7 cellular contexts compared by ENCODE assay signal in the genomic region with DNA sequence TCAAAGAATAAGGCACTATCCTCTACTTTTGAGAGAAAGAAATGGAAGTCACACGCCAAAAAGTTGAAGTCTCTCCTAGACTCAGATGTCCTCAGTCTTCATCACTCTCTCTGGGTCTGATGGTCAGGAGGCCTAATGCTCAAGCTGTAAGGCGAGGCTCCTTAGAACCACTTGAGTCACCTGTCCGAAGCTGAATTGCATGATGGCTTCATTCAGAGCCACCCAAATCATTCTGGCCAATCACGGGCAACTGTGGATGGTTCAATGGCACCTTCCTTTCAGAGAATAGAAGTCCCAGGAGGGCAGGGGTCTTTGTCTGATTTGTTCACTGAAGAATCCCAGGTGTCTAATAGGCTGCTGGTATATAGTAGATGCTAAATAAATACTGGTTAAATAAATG.
A peak's percentile ranks its signal among the peaks of the same experiment; 100 is the strongest.
DNase-seq lines count a peak whose midpoint lies in the region; ATAC-seq lines count a peak whose summit lies in the region.

No MANE protein-coding gene starts in this region.

- H3K9me2 ChIP-seq in GM23248 (ENCODE audit: insufficient read depth) = no peaks in the 10 kb centered on the region

- no peak overlapping the region for H3K4me3 ChIP-seq in CD4-positive, CD25-positive, alpha-beta regulatory T cell (ENCODE audit: low read depth, low read length)
- no peak overlapping the region for H3K4me3 ChIP-seq in GM23248
- no peak overlapping the region for H3K4me3 ChIP-seq in mesenchymal stem cell (ENCODE audit: insufficient read depth in 1 of 2, low read depth in 1 of 2, low read length in 2 of 2)

- H3K4me2 ChIP-seq in GM23248 (ENCODE audit: unreplicated experiment) (no peak overlapping the region), mesenchymal stem cell (ENCODE audit: low read length, poor library complexity, severe bottlenecking) (no peak overlapping the region)

- peaks cover 32% of the 10 kb centered on the region for H3K4me1 ChIP-seq in CD4-positive, CD25-positive, alpha-beta regulatory T cell (ENCODE audit: control insufficient read depth, insufficient read depth, low read length, poor library complexity, severe bottlenecking)
- H3K4me1 ChIP-seq in GM23248 (ENCODE audit: insufficient read depth) = peaks cover 19% of the 10 kb centered on the region
- H3K4me1 ChIP-seq in mesenchymal stem cell (ENCODE audit: control insufficient read depth, insufficient read depth, low read depth, low read length) = peaks cover 6% of the 10 kb centered on the region

- H2AK5ac ChIP-seq in mesenchymal stem cell (ENCODE audit: low read length, severe bottlenecking) = peak overlapping the region; percentile 23

- intact Hi-C loops in activated T-helper 1 cell treated with anti-CD3 and anti-CD28 coated beads, Interleukin-12 subunit alpha, Interleukin-12 subunit beta, Interleukin-2, Interleukin-4 antibody, amounts not matched to agents 30 ng/mL and 10 ng/mL and 1 ng/mL, durations not matched to agents 14 hours and 24 hours and 36 hours (cut with micrococcal nuclease) = loop anchor here (1.0 to 5.0 kb wide), 9 partner anchors 47 to 407 kb away; a partner anchor contains a TSS

- H3K9me3 ChIP-seq in CD4-positive, CD25-positive, alpha-beta regulatory T cell (ENCODE audit: control insufficient read depth in 2 of 2, low read length in 2 of 2) = no peaks in the 10 kb centered on the region
- H3K9me3 ChIP-seq in GM23248 (ENCODE audit: low read depth) = no peaks in the 10 kb centered on the region
- H3K9me3 ChIP-seq in mesenchymal stem cell (ENCODE audit: control insufficient read depth, low read length) = no peaks in the 10 kb centered on the region

- H3K4ac ChIP-seq in mesenchymal stem cell (ENCODE audit: low read depth in 1 of 2, low read length in 2 of 2) = peak overlapping the region; percentile 20 to 29

- H3K79me2 ChIP-seq in GM23248 (ENCODE audit: insufficient read depth) = no peaks in the 10 kb centered on the region

- no peak overlapping the region for H2BK15ac ChIP-seq in mesenchymal stem cell (ENCODE audit: low read depth, poor library complexity, severe bottlenecking)

- peak overlapping the region; percentile 51 to 93 for H2BK12ac ChIP-seq in mesenchymal stem cell (ENCODE audit: low read length in 2 of 2)

- H3K9ac ChIP-seq in GM23248 (no peak overlapping the region), mesenchymal stem cell (ENCODE audit: low read length) (peak overlapping the region; percentile 89)

- peak overlapping the region; percentile 69 to 85 (median 75) for H3K27ac Mint-ChIP-seq in CD4-positive, CD25-positive, alpha-beta regulatory T cell
- peak overlapping the region; percentile 67 for H3K27ac Mint-ChIP-seq in activated T-helper 1 cell treated with anti-CD3 and anti-CD28 coated beads, Interleukin-12 subunit alpha, Interleukin-12 subunit beta, Interleukin-2, Interleukin-4 antibody, amounts not matched to agents 30 ng/mL and 10 ng/mL and 1 ng/mL, durations not matched to agents 14 hours and 24 hours and 36 hours

- peak overlapping the region; percentile 3 to 37 for H3K18ac ChIP-seq in mesenchymal stem cell (ENCODE audit: low read depth in 1 of 2, low read length in 2 of 2)

- no peak overlapping the region for H2BK5ac ChIP-seq in mesenchymal stem cell (ENCODE audit: low read depth, low read length, poor library complexity, severe bottlenecking)

- ATAC-seq in CD4-positive, CD25-positive, alpha-beta regulatory T cell (ENCODE audit: low read depth in 2 of 2) = no peak

- no peak overlapping the region for H2BK120ac ChIP-seq in mesenchymal stem cell (ENCODE audit: low read depth, low read length)

- H3K36me3 ChIP-seq in CD4-positive, CD25-positive, alpha-beta regulatory T cell (ENCODE audit: control insufficient read depth, insufficient read depth, low read length) = no peaks in the 10 kb centered on the region
- no peaks in the 10 kb centered on the region for H3K36me3 ChIP-seq in GM23248 (ENCODE audit: low read depth)
- H3K36me3 ChIP-seq in mesenchymal stem cell (ENCODE audit: control insufficient read depth in 1 of 2, insufficient read depth in 2 of 2, low read depth in 1 of 2, low read length in 2 of 2) = no peaks in the 10 kb centered on the region

- peak overlapping the region; percentile 19 for H4K91ac ChIP-seq in mesenchymal stem cell (ENCODE audit: low read length)

- peaks cover 23 to 41% (median 30%) of the 10 kb centered on the region in 4 donors for H3K4me1 Mint-ChIP-seq in CD4-positive, CD25-positive, alpha-beta regulatory T cell
- H3K4me1 Mint-ChIP-seq in activated T-helper 1 cell treated with anti-CD3 and anti-CD28 coated beads, Interleukin-12 subunit alpha, Interleukin-12 subunit beta, Interleukin-2, Interleukin-4 antibody, amounts not matched to agents 30 ng/mL and 10 ng/mL and 1 ng/mL, durations not matched to agents 14 hours and 24 hours and 36 hours (ENCODE audit: low read depth) = peaks cover 42% of the 10 kb centered on the region

- no peak overlapping the region for H3K23ac ChIP-seq in mesenchymal stem cell (ENCODE audit: low read length in 2 of 2)

- no peak for DNase-seq in CD4-positive, CD25-positive, alpha-beta regulatory T cell
- DNase-seq in GM23248 (no peak), mesenchymal stem cell (no peak), amygdala (lab: John Stamatoyannopoulos, UW) (no peak), NCI-H82 treated with DMSO at 0.1 percent for 48 hours (lab: John Stamatoyannopoulos, UW; ENCODE audit: unreplicated experiment) (no peak), COR-L47 (lab: John Stamatoyannopoulos, UW) (no peak)
- no peak for DNase-seq in activated T-helper 1 cell treated with anti-CD3 and anti-CD28 coated beads, Interleukin-12 subunit alpha, Interleukin-12 subunit beta, Interleukin-2, Interleukin-4 antibody, amounts not matched to agents 30 ng/mL and 10 ng/mL and 1 ng/mL, durations not matched to agents 14 hours and 24 hours and 36 hours (ENCODE audit: low spot score)

- in situ Hi-C loops in GM23248 (cut with MboI) = no loop called here

- peak overlapping the region in 3 of 4 donors; percentile 25 to 66 (median 40) for H3K4me3 Mint-ChIP-seq in CD4-positive, CD25-positive, alpha-beta regulatory T cell
- peak overlapping the region; percentile 69 for H3K4me3 Mint-ChIP-seq in activated T-helper 1 cell treated with anti-CD3 and anti-CD28 coated beads, Interleukin-12 subunit alpha, Interleukin-12 subunit beta, Interleukin-2, Interleukin-4 antibody, amounts not matched to agents 30 ng/mL and 10 ng/mL and 1 ng/mL, durations not matched to agents 14 hours and 24 hours and 36 hours

- H3F3A ChIP-seq in GM23248 (ENCODE audit: insufficient read depth) = peaks cover 15% of the 10 kb centered on the region

- H3K27me3 Mint-ChIP-seq in CD4-positive, CD25-positive, alpha-beta regulatory T cell = no peaks in the 10 kb centered on the region
- H3K27me3 Mint-ChIP-seq in activated T-helper 1 cell treated with anti-CD3 and anti-CD28 coated beads, Interleukin-12 subunit alpha, Interleukin-12 subunit beta, Interleukin-2, Interleukin-4 antibody, amounts not matched to agents 30 ng/mL and 10 ng/mL and 1 ng/mL, durations not matched to agents 14 hours and 24 hours and 36 hours (ENCODE audit: insufficient read depth) = no peaks in the 10 kb centered on the region

- H2AFZ ChIP-seq in GM23248 = peak overlapping the region; percentile 89; the same call in 1 of the 2 replicates
- H2AFZ ChIP-seq in mesenchymal stem cell (ENCODE audit: low read depth, low read length) = no peak overlapping the region

- H3K27me3 ChIP-seq in CD4-positive, CD25-positive, alpha-beta regulatory T cell (ENCODE audit: control insufficient read depth, insufficient read depth, low read length) = no peaks in the 10 kb centered on the region
- H3K27me3 ChIP-seq in GM23248 (replicated peaks; ENCODE audit: insufficient read depth) (no peaks in the 10 kb centered on the region), mesenchymal stem cell (ENCODE audit: control insufficient read depth in 1 of 2, insufficient read depth in 1 of 2, low read length in 2 of 2) (no peaks in the 10 kb centered on the region)

- no peak overlapping the region for H3K27ac ChIP-seq in CD4-positive, CD25-positive, alpha-beta regulatory T cell (ENCODE audit: insufficient read depth, low read length, poor library complexity, severe bottlenecking)
- H3K27ac ChIP-seq in GM23248 = no peak overlapping the region
- H3K27ac ChIP-seq in mesenchymal stem cell (ENCODE audit: low read length, poor library complexity, severe bottlenecking) = no peak overlapping the region

- no peaks in the 10 kb centered on the region for H4K20me1 ChIP-seq in GM23248 (ENCODE audit: insufficient read depth)

- H3K79me1 ChIP-seq in mesenchymal stem cell (replicated peaks; ENCODE audit: low read length, poor library complexity, severe bottlenecking) = no peaks in the 10 kb centered on the region

- no peak overlapping the region for H3K14ac ChIP-seq in mesenchymal stem cell (ENCODE audit: low read length in 2 of 2)

- no peak overlapping the region for H4K8ac ChIP-seq in mesenchymal stem cell (ENCODE audit: low read length)

- peaks cover 0 to 5% (median 3%) of the 10 kb centered on the region in 7 donors for H3K9me3 Mint-ChIP-seq in CD4-positive, CD25-positive, alpha-beta regulatory T cell
- H3K9me3 Mint-ChIP-seq in activated T-helper 1 cell treated with anti-CD3 and anti-CD28 coated beads, Interleukin-12 subunit alpha, Interleukin-12 subunit beta, Interleukin-2, Interleukin-4 antibody, amounts not matched to agents 30 ng/mL and 10 ng/mL and 1 ng/mL, durations not matched to agents 14 hours and 24 hours and 36 hours = peaks cover 10% of the 10 kb centered on the region

- WGBS in GM23248 (ENCODE audit: low coverage in 1 of 2, low lambda C conversion rate in 2 of 2, missing lambda C conversion rate in 2 of 2), 2 experiments = 69 to 73% methylated on average over 4 of the region's 4 CpGs
- 87% methylated on average over 4 of the region's 4 CpGs for WGBS in mesenchymal stem cell

- peaks cover 8% of the 10 kb centered on the region for H3K36me3 Mint-ChIP-seq in CD4-positive, CD25-positive, alpha-beta regulatory T cell
- H3K36me3 Mint-ChIP-seq in activated T-helper 1 cell treated with anti-CD3 and anti-CD28 coated beads, Interleukin-12 subunit alpha, Interleukin-12 subunit beta, Interleukin-2, Interleukin-4 antibody, amounts not matched to agents 30 ng/mL and 10 ng/mL and 1 ng/mL, durations not matched to agents 14 hours and 24 hours and 36 hours (ENCODE audit: low read depth) = peaks cover 8% of the 10 kb centered on the region
